11 cellular contexts compared by ENCODE assay signal in genomic region chr6:36350681-36351091, GRCh38. TPM values are rescaled to one million over a fixed set of nuclear protein-coding genes. Genes with fewer than 3 reads are reported as not detected.
DNase-seq lines count a peak whose midpoint lies in the region; ATAC-seq and TF ChIP-seq lines count a peak whose summit lies in the region.
"Had no signal": no experiment of that assay in that cellular context is flagged by ENCODE, and none has a peak within 500 bp of the region (broad histone marks: within the 10 kb centered on the region; RNA-seq: fewer than 3 reads in every experiment).

No MANE protein-coding gene starts in this region.

- TF ChIP-seq CTCF in natural killer cell (IDR thresholded peaks at IDR 0.05) (no peak), brain microvascular endothelial cell (IDR thresholded peaks at IDR 0.05; ENCODE audit: low read depth, low read length, missing control alignments) (no peak)

- peak; percentile 51 for DNase-seq in natural killer cell treated with Interleukin-12 subunit alpha and Interleukin-12 subunit beta and Interleukin-15 and Interleukin-18, amount 100 ng/mL, for 72 hours (ENCODE audit: low spot score)
- DNase-seq in natural killer cell (no peak), brain microvascular endothelial cell (peak; percentile 98), lung microvascular endothelial cell (ENCODE audit: low read depth in 2 of 2) (peak; percentile 22 to 93), T-helper 2 cell (no peak), inferior parietal cortex (ENCODE audit: extremely low spot score) (no peak)
- DNase-seq in activated naive CD4-positive, alpha-beta T cell treated with anti-CD3 and anti-CD28 coated beads, Interleukin-2, amount 50 U/mL, for 72 hours (ENCODE audit: low spot score in 2 of 2): no peak
- DNase-seq: CD4-positive, alpha-beta T cell; NCI-H1105; SHP77 treated with DMSO at 0.1 percent for 48 hours had no signal

- peak overlapping the region; percentile 97 for H3K27ac ChIP-seq in brain microvascular endothelial cell

- H3K9me3 Mint-ChIP-seq in natural killer cell treated with Interleukin-12 subunit alpha and Interleukin-12 subunit beta and Interleukin-15 and Interleukin-18, amount 100 ng/mL, for 72 hours: no peaks in the 10 kb centered on the region
- H3K9me3 Mint-ChIP-seq in natural killer cell: no peaks in the 10 kb centered on the region
- H3K9me3 Mint-ChIP-seq in activated naive CD4-positive, alpha-beta T cell treated with anti-CD3 and anti-CD28 coated beads, Interleukin-2, amount 50 U/mL, for 72 hours: peaks cover 0 to 4% of the 10 kb centered on the region in 2 donors
- H3K9me3 Mint-ChIP-seq: CD4-positive, alpha-beta T cell had no signal

- peak overlapping the region in 1 of 2 donors; percentile 31 for H3K27ac Mint-ChIP-seq in natural killer cell treated with Interleukin-12 subunit alpha and Interleukin-12 subunit beta and Interleukin-15 and Interleukin-18, amount 100 ng/mL, for 72 hours
- H3K27ac Mint-ChIP-seq in natural killer cell: no peak overlapping the region
- no peak overlapping the region for H3K27ac Mint-ChIP-seq in activated naive CD4-positive, alpha-beta T cell treated with anti-CD3 and anti-CD28 coated beads, Interleukin-2, amount 50 U/mL, for 72 hours
- H3K27ac Mint-ChIP-seq: CD4-positive, alpha-beta T cell had no signal

- in situ Hi-C loops in brain microvascular endothelial cell (cut with HindIII; ENCODE audit: low pct_ligation_motif_present, low sequenced_read_pairs): no loop called here

- no peaks in the 10 kb centered on the region for H3K27me3 ChIP-seq in brain microvascular endothelial cell (replicated peaks)

- ATAC-seq in natural killer cell treated with Interleukin-12 subunit alpha and Interleukin-12 subunit beta and Interleukin-15 and Interleukin-18, amount 100 ng/mL, for 72 hours: no peak
- ATAC-seq in natural killer cell: no peak
- no peak for ATAC-seq in HG02973 (IDR thresholded peaks at IDR 0.05; ENCODE audit: unreplicated experiment)
- no peak for ATAC-seq in activated naive CD4-positive, alpha-beta T cell treated with anti-CD3 and anti-CD28 coated beads, Interleukin-2, amount 50 U/mL, for 72 hours

- peaks cover 2 to 21% of the 10 kb centered on the region in 2 donors for H3K27me3 Mint-ChIP-seq in natural killer cell treated with Interleukin-12 subunit alpha and Interleukin-12 subunit beta and Interleukin-15 and Interleukin-18, amount 100 ng/mL, for 72 hours
- peaks cover 14% of the 10 kb centered on the region in 2 donors for H3K27me3 Mint-ChIP-seq in natural killer cell (ENCODE audit: low read depth in 2 of 2)
- H3K27me3 Mint-ChIP-seq: CD4-positive, alpha-beta T cell had no signal

- intact Hi-C loops in natural killer cell (cut with micrococcal nuclease): no loop called here

- peaks cover 8 to 11% of the 10 kb centered on the region in 2 donors for H3K4me1 Mint-ChIP-seq in natural killer cell treated with Interleukin-12 subunit alpha and Interleukin-12 subunit beta and Interleukin-15 and Interleukin-18, amount 100 ng/mL, for 72 hours (ENCODE audit: low read depth in 2 of 2)
- no peaks in the 10 kb centered on the region for H3K4me1 Mint-ChIP-seq in natural killer cell

- H3K4me3 ChIP-seq in brain microvascular endothelial cell (ENCODE audit: low read depth, low read length): no peak overlapping the region

- H3K36me3 Mint-ChIP-seq in natural killer cell treated with Interleukin-12 subunit alpha and Interleukin-12 subunit beta and Interleukin-15 and Interleukin-18, amount 100 ng/mL, for 72 hours: peaks cover 11% of the 10 kb centered on the region
- no peaks in the 10 kb centered on the region for H3K36me3 Mint-ChIP-seq in natural killer cell
- H3K36me3 Mint-ChIP-seq in activated naive CD4-positive, alpha-beta T cell treated with anti-CD3 and anti-CD28 coated beads, Interleukin-2, amount 50 U/mL, for 72 hours: peaks cover 0 to 6% of the 10 kb centered on the region in 2 donors

- no peaks in the 10 kb centered on the region for H3K36me3 ChIP-seq in brain microvascular endothelial cell (replicated peaks)

- no peak overlapping the region for H3K4me3 Mint-ChIP-seq in natural killer cell treated with Interleukin-12 subunit alpha and Interleukin-12 subunit beta and Interleukin-15 and Interleukin-18, amount 100 ng/mL, for 72 hours
- no peak overlapping the region for H3K4me3 Mint-ChIP-seq in natural killer cell
- H3K4me3 Mint-ChIP-seq: CD4-positive, alpha-beta T cell had no signal

RNA-seq across cellular contexts. Expression of gene BNIP5, which starts 14.0 kb away (rescaled TPM):
- not detected for total RNA-seq in natural killer cell treated with Interleukin-12 subunit alpha and Interleukin-12 subunit beta and Interleukin-15 and Interleukin-18, amount 100 ng/mL, for 72 hours
- total RNA-seq in natural killer cell (not detected), lung microvascular endothelial cell (not detected in 2 replicates)
- total RNA-seq in activated naive CD4-positive, alpha-beta T cell treated with anti-CD3 and anti-CD28 coated beads, Interleukin-2, amount 50 U/mL, for 72 hours: not detected
- total RNA-seq: CD4-positive, alpha-beta T cell had no signal

RNA-seq across cellular contexts. Expression of gene ETV7, which starts 36.8 kb away (rescaled TPM):
- total RNA-seq in natural killer cell treated with Interleukin-12 subunit alpha and Interleukin-12 subunit beta and Interleukin-15 and Interleukin-18, amount 100 ng/mL, for 72 hours: 10 to 100 TPM in 1 of 2 donors, 1 to 10 TPM in 1; 6.9 to 19.8 TPM
- total RNA-seq in natural killer cell (1 to 10 TPM in 2 of 3 donors, under 1 TPM in 1; 0.96 to 2.8 (median 1.7) TPM), lung microvascular endothelial cell (0.22 TPM in 1 of 2 replicates, not detected in the other)
- total RNA-seq in activated naive CD4-positive, alpha-beta T cell treated with anti-CD3 and anti-CD28 coated beads, Interleukin-2, amount 50 U/mL, for 72 hours: 1 to 10 TPM in 1 of 2 donors, under 1 TPM in 1; 0.16 to 2.0 TPM

Comparison
In these comparisons a context has a peak if more than half of its experiments do, and no peak if none do; other contexts are left out.
1. DNase-seq: peak in natural killer cell treated with Interleukin-12 subunit alpha and Interleukin-12 subunit beta and Interleukin-15 and Interleukin-18, amount 100 ng/mL, for 72 hours (single experiment), brain microvascular endothelial cell (single experiment) and lung microvascular endothelial cell (2 of 2); none in natural killer cell (single experiment), T-helper 2 cell (0 of 5), inferior parietal cortex (single experiment) and activated naive CD4-positive, alpha-beta T cell treated with anti-CD3 and anti-CD28 coated beads, Interleukin-2, amount 50 U/mL, for 72 hours (0 of 2).